In the genomic region with DNA sequence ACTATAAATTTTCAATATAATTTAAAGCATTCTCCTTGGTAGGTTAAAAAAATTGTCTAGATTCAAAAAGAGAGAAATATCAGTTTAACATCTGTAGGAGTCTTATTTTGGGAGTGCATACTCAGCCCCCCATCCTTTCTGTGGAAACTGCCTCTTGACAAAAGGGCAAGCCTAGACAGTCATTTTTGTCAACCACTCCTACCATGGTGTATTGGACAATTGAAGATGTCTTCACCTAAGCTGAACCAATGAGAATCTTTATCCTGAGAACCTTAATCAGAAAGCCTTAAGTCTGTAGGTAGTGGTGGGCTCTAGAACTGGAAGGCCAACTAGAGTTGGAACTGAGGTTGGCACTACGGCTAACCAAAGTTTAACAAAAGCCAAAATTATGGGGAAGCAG, we compare ENCODE assay signal across 26 cellular contexts.
"Had no signal": no experiment of that assay in that cellular context is flagged by ENCODE, and none has a peak within 500 bp of the region (broad histone marks: within the 10 kb centered on the region; RNA-seq: fewer than 3 reads in every experiment).

No MANE protein-coding gene starts in this region.

- H3K27me3 ChIP-seq: pancreas, right lobe of liver, sigmoid colon, thyroid gland, tibial nerve, upper lobe of left lung, uterus had no signal

- H3K9me3 Mint-ChIP-seq: natural killer cell treated with Interleukin-12 subunit alpha and Interleukin-12 subunit beta and Interleukin-15 and Interleukin-18, amount 100 ng/mL, for 72 hours; nephron progenitor cell; neural crest cell; stimulated activated effector memory CD8-positive, alpha-beta T cell treated with anti-CD3 and anti-CD28 coated beads, Interleukin-12 subunit alpha, Interleukin-12 subunit beta, amount 100 ng/mL, for 72 hours; stimulated activated naive CD8-positive, alpha-beta T cell treated with anti-CD3 and anti-CD28 coated beads, Interleukin-15, Interleukin-2, amounts not matched to agents 100 ng/mL and 50 ng/mL, for 24 hours had no signal

- H3K36me3 ChIP-seq: neutrophil, pancreas, prostate gland, right lobe of liver, sigmoid colon, stomach, thoracic aorta, thyroid gland, tibial nerve, upper lobe of left lung, uterus had no signal

- H3K4me1 Mint-ChIP-seq: nephron progenitor cell; neural crest cell; stimulated activated effector memory CD8-positive, alpha-beta T cell treated with anti-CD3 and anti-CD28 coated beads, Interleukin-12 subunit alpha, Interleukin-12 subunit beta, amount 100 ng/mL, for 72 hours; stimulated activated naive B cell treated with anti-CD40 and anti-IgM and Interleukin-4, amounts not matched to agents 10 μg/mL and 1 μg/mL and 100 μg/mL, for 72 hours had no signal

- H3K4me1 ChIP-seq: pancreas, prostate gland, right lobe of liver, sigmoid colon, stomach, thyroid gland, tibial nerve, upper lobe of left lung, uterus had no signal

- H3K4me3 ChIP-seq: pancreas, prostate gland, right lobe of liver, sigmoid colon, stomach, thoracic aorta, thyroid gland, tibial nerve, upper lobe of left lung, uterus had no signal

- H3K27ac Mint-ChIP-seq: naive thymus-derived CD8-positive, alpha-beta T cell; natural killer cell treated with Interleukin-12 subunit alpha and Interleukin-12 subunit beta and Interleukin-15 and Interleukin-18, amount 100 ng/mL, for 72 hours; nephron progenitor cell; stimulated activated effector memory CD8-positive, alpha-beta T cell treated with anti-CD3 and anti-CD28 coated beads, Interleukin-12 subunit alpha, Interleukin-12 subunit beta, amount 100 ng/mL, for 72 hours; stimulated activated naive B cell treated with anti-CD40 and anti-IgM and Interleukin-4, amounts not matched to agents 10 μg/mL and 1 μg/mL and 100 μg/mL, for 72 hours; stimulated activated naive CD8-positive, alpha-beta T cell treated with anti-CD3 and anti-CD28 coated beads, Interleukin-15, Interleukin-2, amounts not matched to agents 100 ng/mL and 50 ng/mL, for 24 hours had no signal

- H3K36me3 Mint-ChIP-seq: natural killer cell treated with Interleukin-12 subunit alpha and Interleukin-12 subunit beta and Interleukin-15 and Interleukin-18, amount 100 ng/mL, for 72 hours; stimulated activated effector memory CD8-positive, alpha-beta T cell treated with anti-CD3 and anti-CD28 coated beads, Interleukin-12 subunit alpha, Interleukin-12 subunit beta, amount 100 ng/mL, for 72 hours; stimulated activated naive B cell treated with anti-CD40 and anti-IgM and Interleukin-4, amounts not matched to agents 10 μg/mL and 1 μg/mL and 100 μg/mL, for 72 hours had no signal

- ATAC-seq: naive thymus-derived CD8-positive, alpha-beta T cell; natural killer cell treated with Interleukin-12 subunit alpha and Interleukin-12 subunit beta and Interleukin-15 and Interleukin-18, amount 100 ng/mL, for 72 hours; pancreas; right cardiac atrium; right lobe of liver; stimulated activated effector memory CD8-positive, alpha-beta T cell treated with anti-CD3 and anti-CD28 coated beads, Interleukin-12 subunit alpha, Interleukin-12 subunit beta, amount 100 ng/mL, for 72 hours; stimulated activated naive B cell treated with anti-CD40 and anti-IgM and Interleukin-4, amounts not matched to agents 10 μg/mL and 1 μg/mL and 100 μg/mL, for 72 hours had no signal

- H3K9me3 ChIP-seq: neutrophil, pancreas, prostate gland, right lobe of liver, sigmoid colon, stomach, thoracic aorta, thyroid gland, upper lobe of left lung, uterus had no signal

- H3K27ac ChIP-seq: neutrophil, pancreas, prostate gland, right lobe of liver, sigmoid colon, stomach, thoracic aorta, thyroid gland, tibial nerve, upper lobe of left lung, uterus had no signal

- FAIRE-seq: pancreas, small intestine had no signal

- H3K4me3 Mint-ChIP-seq: naive thymus-derived CD8-positive, alpha-beta T cell; natural killer cell treated with Interleukin-12 subunit alpha and Interleukin-12 subunit beta and Interleukin-15 and Interleukin-18, amount 100 ng/mL, for 72 hours; nephron progenitor cell; neural crest cell; stimulated activated effector memory CD8-positive, alpha-beta T cell treated with anti-CD3 and anti-CD28 coated beads, Interleukin-12 subunit alpha, Interleukin-12 subunit beta, amount 100 ng/mL, for 72 hours; stimulated activated naive B cell treated with anti-CD40 and anti-IgM and Interleukin-4, amounts not matched to agents 10 μg/mL and 1 μg/mL and 100 μg/mL, for 72 hours; stimulated activated naive CD8-positive, alpha-beta T cell treated with anti-CD3 and anti-CD28 coated beads, Interleukin-15, Interleukin-2, amounts not matched to agents 100 ng/mL and 50 ng/mL, for 24 hours had no signal

- DNase-seq: naive thymus-derived CD8-positive, alpha-beta T cell; nephron progenitor cell; nucleus accumbens; pancreas; right cardiac atrium; right lobe of liver; sigmoid colon; small intestine; stimulated activated CD4-positive, alpha-beta T cell treated with anti-CD3 and anti-CD28 coated beads, Interleukin-15, amount 100 ng/mL, for 24 hours; stimulated activated CD4-positive, alpha-beta T cell treated with anti-CD3 and anti-CD28 coated beads, Interleukin-2, amount 100 ng/mL, for 24 hours; stimulated activated CD4-positive, alpha-beta T cell treated with anti-CD3 and anti-CD28 coated beads, Interleukin-2, amount 100 ng/mL, for 48 hours; stimulated activated CD4-positive, alpha-beta T cell treated with anti-CD3 and anti-CD28 coated beads, Interleukin-4, amount 100 ng/mL, for 24 hours; stimulated activated naive B cell treated with anti-CD40 and anti-IgM and Interleukin-4, amounts not matched to agents 10 μg/mL and 1 μg/mL and 100 μg/mL, for 72 hours; stimulated activated naive CD4-positive, alpha-beta T cell treated with Interleukin-2 at 50 U/mL for 16 hours; stomach; thyroid gland; upper lobe of left lung; uterus had no signal
